In genomic region chr6:107489636-107490567, GRCh38 we compare ENCODE assay signal across 8 cellular contexts. TPM values are rescaled to one million over a fixed set of nuclear protein-coding genes. Genes with fewer than 3 reads are reported as not detected.
A peak's percentile ranks its signal among the peaks of the same experiment; 100 is the strongest.
DNase-seq lines count a peak whose midpoint lies in the region; ATAC-seq and TF ChIP-seq lines count a peak whose summit lies in the region.

Gene SOBP (plus strand): TSS chr6:107490117. CDS start chr6:107490617, 500 bp downstream.

- H3K9me3 ChIP-seq in SK-N-SH (no peaks in the 10 kb centered on the region), psoas muscle (no peaks in the 10 kb centered on the region)

- H3K9me2 ChIP-seq in SK-N-SH = no peaks in the 10 kb centered on the region

- peak within 1 kb of the TSS; percentile 59; the same call in 1 of the 2 replicates for H3K9ac ChIP-seq in SK-N-SH

- H3K4me1 ChIP-seq in SK-N-SH (ENCODE audit: control insufficient read depth in 1 of 2, insufficient read depth in 2 of 2, low read depth in 1 of 2, low read length in 1 of 2) (peaks cover 13 to 23% of the 10 kb centered on the region in 2 experiments), psoas muscle (peaks cover 19% of the 10 kb centered on the region)

- H3K27ac ChIP-seq in SK-N-SH (ENCODE audit: low read depth in 2 of 2, low read length in 1 of 2) = peak within 1 kb of the TSS; percentile 40 to 81; a peak in 3 of 4 replicates
- H3K27ac ChIP-seq in psoas muscle = peak within 1 kb of the TSS; percentile 82

- ATAC-seq in psoas muscle = peak; percentile 42 to 66 (median 55)
- no peak for ATAC-seq in GM19452 (IDR thresholded peaks at IDR 0.05; ENCODE audit: unreplicated experiment)

- H3K4me3 ChIP-seq in SK-N-SH (ENCODE audit: low read depth in 2 of 2, low read length in 1 of 2) (peak within 1 kb of the TSS; percentile 59 to 83), astrocyte of the cerebellum (ENCODE audit: low read depth, low read length) (peak within 1 kb of the TSS; percentile 60), psoas muscle (peak within 1 kb of the TSS; percentile 77)

- in situ Hi-C loops in astrocyte of the cerebellum (cut with HindIII; ENCODE audit: low sequenced_read_pairs) = no loop called here

- peak; percentile 56 for DNase-seq in NK-92 treated with Interleukin-12 subunit alpha and Interleukin-12 subunit beta, amount 100 ng/mL, for 24 hours (lab: John Stamatoyannopoulos, UW)
- DNase-seq in NK-92 (lab: John Stamatoyannopoulos, UW; ENCODE audit: unreplicated experiment) (no peak), HuH-7.5 (ENCODE audit: low spot score) (peak; percentile 55), SK-N-SH (peak; percentile 96), astrocyte of the cerebellum (ENCODE audit: low read depth) (no peak), hypothalamus (lab: John Stamatoyannopoulos, UW) (peak in 47 of 51 donors; percentile 31 to 84 (median 67)), psoas muscle (peak; percentile 77 to 87)

- POLR2A ChIA-PET in SK-N-SH (lab: Yijun Ruan, JAX) = interaction anchor here (0.9 to 2.7 kb wide), 10 partner anchors 17 to 182 kb away, joined by 3 to 21 read pairs (median 4); partner anchors contain the start of gene PDSS2

- H4K20me1 ChIP-seq in SK-N-SH (ENCODE audit: insufficient read depth) = peaks cover 4% of the 10 kb centered on the region; the same call in 1 of the 2 replicates

- no peak for TF ChIP-seq EP300 in SK-N-SH (IDR thresholded peaks at IDR 0.05; ENCODE audit: borderline replicate concordance in 1 of 2, low read depth in 1 of 2, low read length in 1 of 2)

- intact Hi-C loops in psoas muscle (cut with DNase I) = loop anchor here (5.0 kb wide), 4 partner anchors 33 to 172 kb away; partner anchors contain the start of gene PDSS2 (in 1 of the 2)

- H3K36me3 ChIP-seq in SK-N-SH (replicated peaks in 1 of 2; ENCODE audit: control insufficient read depth in 1 of 2, insufficient read depth in 2 of 2, low read length in 1 of 2) = no peaks in the 10 kb centered on the region
- H3K36me3 ChIP-seq in psoas muscle (ENCODE audit: insufficient read depth in 1 of 2, low read depth in 1 of 2) = no peaks in the 10 kb centered on the region

- TF ChIP-seq RAD21 in SK-N-SH (IDR thresholded peaks at IDR 0.05; ENCODE audit: low read length) = no peak

- CTCF ChIA-PET in SK-N-SH (lab: Yijun Ruan, JAX) = interaction anchor here (0.6 to 8.3 kb wide), 26 partner anchors 9 to 376 kb away, joined by 3 to 35 read pairs (median 4); partner anchors contain the start of gene PDSS2

- TF ChIP-seq CTCF in SK-N-SH (IDR thresholded peaks at IDR 0.05) = no peak; the same call in 1 of the 2 replicates
- no peak for TF ChIP-seq CTCF in astrocyte of the cerebellum (IDR thresholded peaks at IDR 0.05; ENCODE audit: low read depth, low read length, missing control alignments)
- no peak for TF ChIP-seq CTCF in psoas muscle (IDR thresholded peaks at IDR 0.05)

- H3K79me2 ChIP-seq in SK-N-SH (ENCODE audit: insufficient read depth) = no peaks in the 10 kb centered on the region

- under 1% methylated on average over 25 of the region's 131 CpGs for WGBS in SK-N-SH (ENCODE audit: low lambda C conversion rate)
- 0 to 1% (median 1%) methylated on average over 46 to 128 of the region's 131 CpGs for WGBS in psoas muscle, 3 donors

- peak within 1 kb of the TSS; percentile 91 for H3K4me2 ChIP-seq in SK-N-SH

- no peaks in the 10 kb centered on the region for H3K27me3 ChIP-seq in SK-N-SH (ENCODE audit: insufficient read depth)
- H3K27me3 ChIP-seq in psoas muscle (ENCODE audit: insufficient read depth in 3 of 3, low read length in 2 of 3) = peaks cover 0 to 4% (median 0%) of the 10 kb centered on the region in 3 donors

- peak within 1 kb of the TSS; percentile 85 for H2AFZ ChIP-seq in SK-N-SH (ENCODE audit: low read depth)

- peaks cover 7% of the 10 kb centered on the region for H3F3A ChIP-seq in SK-N-SH (replicated peaks; ENCODE audit: insufficient read depth)

TF ChIP-seq in SK-N-SH, 30 proteins besides CTCF, POLR2A, EP300 and RAD21:
- TF ChIP-seq EZH2phosphoT487 (IDR thresholded peaks at IDR 0.05; ENCODE audit: borderline replicate concordance, low read depth) = no peak
- TF ChIP-seq IRF3 (IDR thresholded peaks at IDR 0.05; ENCODE audit: low read depth, low read length) = no peak
- TF ChIP-seq CHD2 (IDR thresholded peaks at IDR 0.05; ENCODE audit: low read length, partially characterized antibody) = no peak
- peak; percentile 12; the same call in 1 of the 2 replicates for TF ChIP-seq MXI1 (IDR thresholded peaks at IDR 0.05; ENCODE audit: low read depth, low read length)
- TF ChIP-seq GABPA (IDR thresholded peaks at IDR 0.05; ENCODE audit: low read depth) = no peak

RNA-seq across cellular contexts. Expression of gene SOBP, which starts in this region (rescaled TPM):
- polyA plus RNA-seq in SK-N-SH (2012; rRNA removed) = 0.21 and 0.61 TPM in 2 replicates
- 0.35 and 1.1 TPM in 2 replicates for polyA plus RNA-seq in SK-N-SH (2012; cell fraction: cytosol; rRNA removed)
- 2.4 and 5.2 TPM in 2 replicates for polyA plus RNA-seq in SK-N-SH (2012; cell fraction: nucleus; rRNA removed)
- 10 to 100 TPM; 14.8 to 27.6 (median 23.2) TPM for total RNA-seq in psoas muscle
- polyA plus RNA-seq in psoas muscle = 10 to 100 TPM in 1 of 3 donors, 1 to 10 TPM in 2; 5.7 to 24.4 (median 8.9) TPM

Comparison
In these comparisons a context has a peak if more than half of its experiments do, and no peak if none do; other contexts are left out.
1. DNase-seq: peak in NK-92 treated with Interleukin-12 subunit alpha and Interleukin-12 subunit beta, amount 100 ng/mL, for 24 hours (single experiment), HuH-7.5 (single experiment), SK-N-SH (single experiment), hypothalamus (47 of 51) and psoas muscle (2 of 2); none in NK-92 (single experiment) and astrocyte of the cerebellum (single experiment).
2. Peak in every context shown above with its lines, with median percentiles within 50 percentile points of each other: H3K4me3 ChIP-seq.